In the genomic region with DNA sequence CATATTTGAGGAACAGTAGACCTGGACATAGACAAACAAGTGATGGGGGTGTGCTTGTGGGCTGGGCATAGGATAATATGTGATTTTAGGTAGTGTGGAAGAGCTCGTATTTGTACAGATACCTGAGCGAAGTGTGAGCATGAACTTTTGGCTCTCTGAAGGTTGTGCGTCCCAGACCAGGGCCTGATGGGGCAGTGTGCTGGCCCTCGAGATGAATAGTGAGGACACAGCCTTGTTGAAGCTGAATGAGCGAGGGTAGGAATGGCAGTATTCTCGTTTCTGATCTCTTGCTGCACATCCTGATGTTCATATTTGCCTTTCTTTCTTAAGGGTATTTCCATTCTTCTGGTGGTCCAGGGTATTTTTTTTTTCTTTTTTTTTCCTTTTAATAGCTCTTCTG, we compare ENCODE assay signal across 20 cellular contexts.
"Had no signal": no experiment of that assay in that cellular context is flagged by ENCODE, and none has a peak within 500 bp of the region (broad histone marks: within the 10 kb centered on the region; RNA-seq: fewer than 3 reads in every experiment).

No MANE protein-coding gene starts in this region.

- H2AFZ ChIP-seq: hepatocyte had no signal

- H3K4me3 ChIP-seq: hepatocyte, left ventricle myocardium inferior, lower lobe of right lung, right atrium auricular region, sigmoid colon, skin epidermis, stomach, upper lobe of left lung, uterus had no signal

- H3K9me3 ChIP-seq: left ventricle myocardium inferior, lower lobe of right lung, right atrium auricular region, sigmoid colon, stomach, upper lobe of left lung, uterus had no signal

- H3K4me2 ChIP-seq: hepatocyte had no signal

- H3K9me3 Mint-ChIP-seq: dendritic cell treated with granulocyte-macrophage colony-stimulating factor and Interleukin-4, amounts not matched to agents 40 ng/mL and 50 ng/mL, for 4 days; memory B cell had no signal

- H3K27me3 ChIP-seq: hepatocyte, right atrium auricular region, sigmoid colon, stomach, upper lobe of left lung, uterus had no signal

- H3K27ac ChIP-seq: hepatocyte, left ventricle myocardium inferior, lower lobe of right lung, right atrium auricular region, sigmoid colon, skin epidermis, stomach, upper lobe of left lung, uterus had no signal

- H3K27me3 Mint-ChIP-seq: dendritic cell treated with granulocyte-macrophage colony-stimulating factor and Interleukin-4, amounts not matched to agents 40 ng/mL and 50 ng/mL, for 4 days; memory B cell had no signal

- H3K4me3 Mint-ChIP-seq: dendritic cell treated with granulocyte-macrophage colony-stimulating factor and Interleukin-4, amounts not matched to agents 40 ng/mL and 50 ng/mL, for 4 days; memory B cell had no signal

- H3K27ac Mint-ChIP-seq: dendritic cell treated with granulocyte-macrophage colony-stimulating factor and Interleukin-4, amounts not matched to agents 40 ng/mL and 50 ng/mL, for 4 days; memory B cell had no signal

- ATAC-seq: left cardiac atrium, lower lobe of right lung had no signal

- H3K36me3 ChIP-seq: lower lobe of right lung, right atrium auricular region, sigmoid colon, stomach, upper lobe of left lung, uterus had no signal

- DNase-seq: foreskin melanocyte; head of caudate nucleus; kidney; left cardiac atrium; left ventricle myocardium inferior; lower lobe of right lung; midbrain; posterior cingulate gyrus; sigmoid colon; stimulated activated CD4-positive, alpha-beta T cell treated with anti-CD3 and anti-CD28 coated beads, Interleukin-12 subunit alpha, Interleukin-12 subunit beta, amount 100 ng/mL, for 4 hours; stimulated activated naive CD4-positive, alpha-beta T cell; stomach; substantia nigra; upper lobe of left lung; uterus had no signal
